Comparison of ENCODE assay signal across 1 cellular context in genomic region chr12:108689314-108690190, GRCh38.
TF ChIP-seq lines count a peak whose summit lies in the region.

No MANE protein-coding gene starts in this region.

TF ChIP-seq in GM12878, 131 proteins besides CTCF, POLR2A, EP300 and RAD21:
- TF ChIP-seq ZNF384 (IDR thresholded peaks at IDR 0.05; ENCODE audit: borderline replicate concordance, low read depth, low read length) = 0 out of 2 replicates have a peak, but pooled peaks have one; percentile 17
- no peak for TF ChIP-seq HCFC1 (IDR thresholded peaks at IDR 0.05; ENCODE audit: low read length)
- no peak for TF ChIP-seq SMAD1 (IDR thresholded peaks at IDR 0.05; ENCODE audit: low read depth, partially characterized antibody)
- TF ChIP-seq FOXM1 (IDR thresholded peaks at IDR 0.05; ENCODE audit: low read depth, low read length) = peak; percentile 64; the same call in 1 of the 2 replicates
- TF ChIP-seq MEF2A (IDR thresholded peaks at IDR 0.05; ENCODE audit: insufficient read depth, low read depth, low read length) = peak; percentile 92
- TF ChIP-seq CEBPB (IDR thresholded peaks at IDR 0.05; ENCODE audit: borderline replicate concordance in 1 of 2, low read depth in 2 of 2, low read length in 2 of 2) = 0 out of 4 replicates have a peak, but pooled peaks of 1 of the 2 experiments have one; percentile 20
- peak; percentile 28; the same call in 1 of the 2 replicates for TF ChIP-seq SMC3 (IDR thresholded peaks at IDR 0.05; ENCODE audit: borderline replicate concordance, low read length)
- peak; percentile 36 to 41; a peak in 2 of 4 replicates for TF ChIP-seq IKZF2 (IDR thresholded peaks at IDR 0.05)
- TF ChIP-seq TCF7 (IDR thresholded peaks at IDR 0.05; ENCODE audit: borderline replicate concordance) = peak; percentile 81
- no peak for TF ChIP-seq MEF2B (IDR thresholded peaks at IDR 0.05; ENCODE audit: partially characterized antibody, poor library complexity, severe bottlenecking)
- 0 out of 2 replicates have a peak, but pooled peaks have one; percentile 51 for TF ChIP-seq HDGF (IDR thresholded peaks at IDR 0.05)
- peak; percentile 56 for TF ChIP-seq RUNX3 (IDR thresholded peaks at IDR 0.05; ENCODE audit: low read length)
- peak; percentile 59; the same call in 1 of the 2 replicates for TF ChIP-seq ATF2 (IDR thresholded peaks at IDR 0.05; ENCODE audit: low read length)
- TF ChIP-seq STAT3 (IDR thresholded peaks at IDR 0.05; ENCODE audit: low read depth, low read length) = no peak
- 0 out of 2 replicates have a peak, but pooled peaks have one; percentile 14 for TF ChIP-seq GABPA (IDR thresholded peaks at IDR 0.05; ENCODE audit: low read depth)
- TF ChIP-seq BCL11A (IDR thresholded peaks at IDR 0.05; ENCODE audit: low read depth, low read length) = 0 out of 2 replicates have a peak, but pooled peaks have one; percentile 18
- TF ChIP-seq NR2F1 (conservative IDR thresholded peaks at IDR 0.05) = 0 out of 2 replicates have a peak, but pooled peaks have one; percentile 25
- 0 out of 2 replicates have a peak, but pooled peaks have one; percentile 21 for TF ChIP-seq MLLT1 (IDR thresholded peaks at IDR 0.05)
- peak; percentile 88 for TF ChIP-seq JUNB (IDR thresholded peaks at IDR 0.05)
- no peak for TF ChIP-seq NR2C1 (IDR thresholded peaks at IDR 0.05)
- TF ChIP-seq IKZF1 (conservative IDR thresholded peaks at IDR 0.05) = 0 out of 2 replicates have a peak, but pooled peaks have one; percentile 38
- peak; percentile 90 for TF ChIP-seq NFIC (IDR thresholded peaks at IDR 0.05; ENCODE audit: low read depth, low read length)
- TF ChIP-seq ESRRA (IDR thresholded peaks at IDR 0.05; ENCODE audit: low read length) = no peak
- peak; percentile 74; the same call in 1 of the 2 replicates for TF ChIP-seq EED (IDR thresholded peaks at IDR 0.05; ENCODE audit: low read depth)
- TF ChIP-seq POLR2AphosphoS5 (IDR thresholded peaks at IDR 0.05; ENCODE audit: low read length) = no peak
TF ChIP-seq in GM12878: peak in this region for 18.
